Comparison of ENCODE assay signal across 15 cellular contexts in genomic region chr7:157671358-157672255, GRCh38.
"Had no signal": no experiment of that assay in that cellular context is flagged by ENCODE, and none has a peak within 500 bp of the region (broad histone marks: within the 10 kb centered on the region; RNA-seq: fewer than 3 reads in every experiment).

No MANE protein-coding gene starts in this region.

- H3K27me3 ChIP-seq: body of pancreas, right atrium auricular region, upper lobe of left lung had no signal

- H3K4me3 Mint-ChIP-seq: activated T-helper 17 cell treated with anti-CD3 and anti-CD28 coated beads, Interleukin-2, amount 50 U/mL, for 72 hours had no signal

- H3K4me1 ChIP-seq: body of pancreas, left ventricle myocardium inferior, right atrium auricular region, upper lobe of left lung had no signal

- H3K27ac ChIP-seq: body of pancreas, left ventricle myocardium inferior, neutrophil, right atrium auricular region, upper lobe of left lung, VCaP had no signal

- H3K9me3 ChIP-seq: body of pancreas, left ventricle myocardium inferior, neutrophil, right atrium auricular region, upper lobe of left lung had no signal

- H3K4me1 Mint-ChIP-seq: activated T-helper 17 cell treated with anti-CD3 and anti-CD28 coated beads, Interleukin-2, amount 50 U/mL, for 72 hours had no signal

- H3K36me3 ChIP-seq: left ventricle myocardium inferior, neutrophil, right atrium auricular region, upper lobe of left lung had no signal

- H3K27ac Mint-ChIP-seq: activated T-helper 17 cell treated with anti-CD3 and anti-CD28 coated beads, Interleukin-2, amount 50 U/mL, for 72 hours had no signal

- H3K4me3 ChIP-seq: body of pancreas, left ventricle myocardium inferior, right atrium auricular region, upper lobe of left lung had no signal

- H3K9me3 Mint-ChIP-seq: activated T-helper 17 cell treated with anti-CD3 and anti-CD28 coated beads, Interleukin-2, amount 50 U/mL, for 72 hours had no signal

- DNase-seq: activated CD4-positive, alpha-beta T cell treated with anti-CD3 and anti-CD28 coated beads for 4 hours; activated naive CD4-positive, alpha-beta T cell treated with anti-CD3 and anti-CD28 coated beads, Interleukin-2, amount 50 U/mL, for 16 hours; dermis blood vessel endothelial cell; left ventricle myocardium inferior; mesenchymal stem cell; stimulated activated CD4-positive, alpha-beta T cell treated with anti-CD3 and anti-CD28 coated beads, Interleukin-2, amount 100 ng/mL, for 24 hours; stimulated activated naive CD4-positive, alpha-beta T cell; substantia nigra; T1000 had no signal
